Comparison of ENCODE assay signal across 9 cellular contexts in genomic region chr10:100519321-100520051, GRCh38.
DNase-seq lines count a peak whose midpoint lies in the region; ATAC-seq and TF ChIP-seq lines count a peak whose summit lies in the region.
"Had no signal": no experiment of that assay in that cellular context is flagged by ENCODE, and none has a peak within 500 bp of the region (broad histone marks: within the 10 kb centered on the region; RNA-seq: fewer than 3 reads in every experiment).

Gene SEC31B (minus strand): TSS chr10:100519861. CDS start chr10:100516952, 2,909 bp downstream.

- DNase-seq in NCI-H2227 (lab: John Stamatoyannopoulos, UW; ENCODE audit: unreplicated experiment) (peak; percentile 21), NCI-H2227 treated with DMSO at 0.1 percent for 48 hours (lab: John Stamatoyannopoulos, UW) (no peak), cardiac fibroblast (ENCODE audit: low read depth in 2 of 2) (no peak), left kidney (ENCODE audit: low read depth, low spot score) (peak; percentile 76), DMS114 treated with DMSO at 0.1 percent for 48 hours (lab: John Stamatoyannopoulos, UW; ENCODE audit: unreplicated experiment) (no peak), NCI-H187 treated with DMSO at 0.1 percent for 48 hours (lab: John Stamatoyannopoulos, UW) (no peak)
- DNase-seq in stimulated activated naive CD8-positive, alpha-beta T cell treated with anti-CD3 and anti-CD28 coated beads, Interleukin-15, amount 100 ng/mL, for 72 hours: no peak
- no peak for DNase-seq in activated CD4-positive, alpha-beta T cell treated with anti-CD3 and anti-CD28 coated beads, Interleukin-2, amount 50 U/mL, for 48 hours

- H3K4me1 Mint-ChIP-seq in stimulated activated naive CD8-positive, alpha-beta T cell treated with anti-CD3 and anti-CD28 coated beads, Interleukin-15, amount 100 ng/mL, for 72 hours: peaks cover 41% of the 10 kb centered on the region

- H3K4me3 Mint-ChIP-seq in stimulated activated naive CD8-positive, alpha-beta T cell treated with anti-CD3 and anti-CD28 coated beads, Interleukin-15, amount 100 ng/mL, for 72 hours: peak within 1 kb of the TSS; percentile 48 to 66

- no peaks in the 10 kb centered on the region for H3K27me3 Mint-ChIP-seq in stimulated activated naive CD8-positive, alpha-beta T cell treated with anti-CD3 and anti-CD28 coated beads, Interleukin-15, amount 100 ng/mL, for 72 hours

- peak within 1 kb of the TSS; percentile 35 to 38 for H3K4me3 ChIP-seq in cardiac fibroblast (replicated peaks in 1 of 2; ENCODE audit: low read depth in 2 of 2, low read length in 2 of 2)
- H3K4me3 ChIP-seq: BLaER1 had no signal

- no peaks in the 10 kb centered on the region for H3K9me3 Mint-ChIP-seq in stimulated activated naive CD8-positive, alpha-beta T cell treated with anti-CD3 and anti-CD28 coated beads, Interleukin-15, amount 100 ng/mL, for 72 hours

- peak; percentile 3 for TF ChIP-seq CTCF in cardiac fibroblast (IDR thresholded peaks at IDR 0.05; ENCODE audit: low read depth, low read length)

- H3K27ac Mint-ChIP-seq in stimulated activated naive CD8-positive, alpha-beta T cell treated with anti-CD3 and anti-CD28 coated beads, Interleukin-15, amount 100 ng/mL, for 72 hours: no peak within 1 kb of the TSS

- peak; percentile 49 for ATAC-seq in stimulated activated naive CD8-positive, alpha-beta T cell treated with anti-CD3 and anti-CD28 coated beads, Interleukin-15, amount 100 ng/mL, for 72 hours

Comparison
In these comparisons a context has a peak if more than half of its experiments do, and no peak if none do; other contexts are left out.
1. DNase-seq: peak in NCI-H2227 (single experiment) and left kidney (single experiment); none in NCI-H2227 treated with DMSO at 0.1 percent for 48 hours (single experiment), cardiac fibroblast (0 of 2), stimulated activated naive CD8-positive, alpha-beta T cell treated with anti-CD3 and anti-CD28 coated beads, Interleukin-15, amount 100 ng/mL, for 72 hours (0 of 2), DMS114 treated with DMSO at 0.1 percent for 48 hours (single experiment), activated CD4-positive, alpha-beta T cell treated with anti-CD3 and anti-CD28 coated beads, Interleukin-2, amount 50 U/mL, for 48 hours (0 of 2) and NCI-H187 treated with DMSO at 0.1 percent for 48 hours (single experiment).